In genomic region chr6:30685157-30685976, GRCh38 we compare ENCODE assay signal across 1 cellular context.
A peak's percentile ranks its signal among the peaks of the same experiment; 100 is the strongest.
TF ChIP-seq lines count a peak whose summit lies in the region.

No MANE protein-coding gene starts in this region.

TF ChIP-seq in GM12878, 131 proteins besides CTCF, POLR2A, EP300 and RAD21:
- no peak for TF ChIP-seq KLF5 (IDR thresholded peaks at IDR 0.05; ENCODE audit: partially characterized antibody)
- TF ChIP-seq RCOR1 (conservative IDR thresholded peaks at IDR 0.05; ENCODE audit: low read depth, low read length) = no peak
- peak; percentile 49 for TF ChIP-seq SMARCA5 (IDR thresholded peaks at IDR 0.05)
- 0 out of 2 replicates have a peak, but pooled peaks have one; percentile 52 for TF ChIP-seq MLLT1 (IDR thresholded peaks at IDR 0.05)
- TF ChIP-seq NR2F1 (conservative IDR thresholded peaks at IDR 0.05) = 0 out of 2 replicates have a peak, but pooled peaks have one; percentile 8
